Comparison of ENCODE assay signal across 15 cellular contexts in the genomic region with DNA sequence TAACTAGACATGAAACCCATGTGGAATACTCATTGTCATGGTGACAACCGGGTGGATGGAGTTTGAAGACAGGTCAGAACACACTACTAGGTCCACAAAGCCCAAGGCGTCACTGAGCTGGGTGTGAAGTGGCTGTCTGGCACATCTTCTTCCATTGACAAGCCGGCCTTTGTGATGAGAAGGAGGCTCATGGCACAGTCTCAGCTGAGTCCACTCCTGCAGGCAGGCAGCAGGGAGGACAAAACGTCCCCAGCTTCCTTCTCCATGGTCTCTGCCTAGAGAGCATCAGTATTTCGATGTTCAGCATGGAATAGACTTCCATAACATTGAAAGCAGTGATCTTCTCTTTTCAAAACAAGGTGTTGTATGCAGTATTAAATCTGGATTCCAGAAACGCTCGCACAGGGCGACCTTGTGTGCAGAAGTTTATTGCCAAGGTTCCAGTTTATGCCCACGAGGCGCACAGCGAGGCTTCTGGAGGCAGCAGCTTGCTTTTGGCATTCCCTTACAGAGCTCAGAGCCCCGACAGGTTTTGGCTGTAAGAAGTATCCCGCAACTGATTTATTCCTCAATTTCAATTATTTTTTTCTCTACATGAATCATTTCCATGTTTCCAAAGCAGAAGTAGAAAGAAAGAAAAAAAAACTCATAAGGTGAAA.
DNase-seq lines count a peak whose midpoint lies in the region; TF ChIP-seq lines count a peak whose summit lies in the region.
"Had no signal": no experiment of that assay in that cellular context is flagged by ENCODE, and none has a peak within 500 bp of the region (broad histone marks: within the 10 kb centered on the region; RNA-seq: fewer than 3 reads in every experiment).

No MANE protein-coding gene starts in this region.

- in situ Hi-C loops in G401 (cut with HindIII; ENCODE audit: low sequenced_read_pairs): no loop called here

- peak overlapping the region in 33 of 59 donors; percentile 2 to 49 (median 20) for H3K4me3 ChIP-seq in dorsolateral prefrontal cortex
- H3K4me3 ChIP-seq: A549, BLaER1 had no signal

- H3K27me3 ChIP-seq in dorsolateral prefrontal cortex: no peaks in the 10 kb centered on the region
- H3K27me3 ChIP-seq: BLaER1 had no signal

- peak in 1 of 56 donors; percentile 11 for TF ChIP-seq CTCF in dorsolateral prefrontal cortex (IDR thresholded peaks at IDR 0.05 in 54 of 56, conservative IDR thresholded peaks at IDR 0.05 in 2 of 56; ENCODE audit: low read depth in 1 of 56, partially characterized antibody in 56 of 56)

- intact Hi-C loops in dorsolateral prefrontal cortex (cut with DNase I) (no loop called here), posterior cingulate gyrus (cut with DNase I) (no loop called here)

- peak overlapping the region in 4 of 59 donors; percentile 5 to 38 (median 16) for H3K27ac ChIP-seq in dorsolateral prefrontal cortex
- H3K27ac ChIP-seq: A549, BLaER1 had no signal

- DNase-seq in G401 (ENCODE audit: low spot score): peak; percentile 79
- DNase-seq in dorsolateral prefrontal cortex: peak in 8 of 10 donors; percentile 50 to 79 (median 64)
- peak; percentile 85 for DNase-seq in medulla oblongata (ENCODE audit: extremely low spot score)
- peak in 9 of 10 donors; percentile 39 to 93 (median 66) for DNase-seq in posterior cingulate gyrus
- no peak for DNase-seq in activated gamma-delta T cell (lab: John Stamatoyannopoulos, UW)
- DNase-seq in OCI-M2 (lab: John Stamatoyannopoulos, UW; ENCODE audit: unreplicated experiment): no peak
- DNase-seq in SW480 (ENCODE audit: low spot score): no peak
- DNase-seq in SHP77 (lab: John Stamatoyannopoulos, UW): no peak
- DNase-seq: CD8-positive, alpha-beta T cell; KG1; NCI-H1105 treated with DMSO at 0.1 percent for 48 hours; NCI-H1694; NK-92 treated with Interleukin-12 subunit alpha and Interleukin-12 subunit beta, amount 100 ng/mL, for 24 hours had no signal

Comparison
In these comparisons a context has a peak if more than half of its experiments do, and no peak if none do; other contexts are left out.
1. DNase-seq: peak in G401 (single experiment), dorsolateral prefrontal cortex (8 of 10), medulla oblongata (single experiment) and posterior cingulate gyrus (9 of 10); none in activated gamma-delta T cell (single experiment), OCI-M2 (single experiment), SW480 (single experiment) and SHP77 (0 of 2).